ENCODE assay signal across 13 cellular contexts in the genomic region with DNA sequence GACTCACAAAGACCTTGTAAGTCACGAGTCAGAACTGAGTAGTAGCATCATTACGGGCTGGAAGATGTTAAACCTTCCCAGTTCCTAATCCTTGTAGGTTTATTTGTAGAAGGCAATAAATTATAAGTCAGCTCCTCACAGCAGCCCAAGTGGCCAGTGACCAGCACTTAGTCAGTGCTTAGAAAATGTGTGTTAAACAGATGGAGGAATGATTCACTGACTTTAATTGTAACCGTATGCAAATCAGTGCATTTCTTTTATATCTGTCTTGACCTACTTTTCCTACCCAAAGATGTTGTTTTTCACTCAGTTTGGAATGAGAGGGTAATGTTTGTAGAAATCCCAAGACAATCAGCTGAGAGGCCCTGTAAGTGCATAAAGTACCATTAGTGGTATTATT. TPM values are rescaled to one million over a fixed set of nuclear protein-coding genes. Genes with fewer than 3 reads are reported as not detected.
DNase-seq lines count a peak whose midpoint lies in the region; ATAC-seq and TF ChIP-seq lines count a peak whose summit lies in the region.
"Had no signal": no experiment of that assay in that cellular context is flagged by ENCODE, and none has a peak within 500 bp of the region (broad histone marks: within the 10 kb centered on the region; RNA-seq: fewer than 3 reads in every experiment).

No MANE protein-coding gene starts in this region.

- H2BK20ac ChIP-seq in IMR-90 (ENCODE audit: low read depth, low read length) = peak overlapping the region; percentile 73

- peak overlapping the region; percentile 33 for H3K4me2 ChIP-seq in IMR-90 (ENCODE audit: low read depth, low read length)
- H3K4me2 ChIP-seq: BLaER1 had no signal

- no CpG with 5 or more reads among the region's 3 CpGs for WGBS in IMR-90 (ENCODE audit: extremely low coverage in 2 of 2, insufficient read length in 1 of 2), 2 experiments

- H2BK120ac ChIP-seq in IMR-90 (ENCODE audit: low read depth, low read length) = peak overlapping the region; percentile 86; the same call in 1 of the 2 replicates

- peaks cover 54% of the 10 kb centered on the region for H3K9me1 ChIP-seq in IMR-90 (ENCODE audit: insufficient read depth, low read length)

- intact Hi-C loops in IMR-90 (cut with micrococcal nuclease) = no loop called here
- intact Hi-C loops in mucosa of descending colon (cut with DNase I, micrococcal nuclease) = no loop called here

- in situ Hi-C loops in IMR-90 (cut with MboI; ENCODE audit: low sequenced_read_pairs) (no loop called here), KBM-7 (cut with MboI; ENCODE audit: low pct_unique_long_range_greater_than_20kb, low sequenced_read_pairs) (no loop called here)

- H2AFZ ChIP-seq in ACC112 (ENCODE audit: low read length, unreplicated experiment) (no peak overlapping the region), IMR-90 (replicated peaks; ENCODE audit: low read length, poor library complexity) (no peak overlapping the region)

- H2BK5ac ChIP-seq in IMR-90 (ENCODE audit: low read depth, low read length, poor library complexity, severe bottlenecking) = peak overlapping the region; percentile 82

- H3K27ac ChIP-seq in ACC112 (ENCODE audit: low read depth, low read length) (peak overlapping the region; percentile 74), IMR-90 (ENCODE audit: insufficient read depth, low read length) (peak overlapping the region; percentile 90; the same call in 1 of the 2 replicates)
- H3K27ac ChIP-seq: BLaER1 had no signal

- TF ChIP-seq CTCF in IMR-90 (conservative IDR thresholded peaks at IDR 0.05; ENCODE audit: low read depth, low read length) (no peak), mucosa of descending colon (IDR thresholded peaks at IDR 0.05) (no peak)

- H3K18ac ChIP-seq in IMR-90 (ENCODE audit: low read depth, low read length) = peak overlapping the region; percentile 88; the same call in 1 of the 2 replicates

- CTCF ChIA-PET in IMR-90 (lab: Yijun Ruan, JAX) = interaction anchor here (0.6 to 0.8 kb wide), 2 partner anchors 30 to 596 kb away, joined by 3 read pairs; no protein-coding TSS in a partner anchor

- no peak overlapping the region; the same call in 1 of the 2 replicates for H3K23ac ChIP-seq in IMR-90 (ENCODE audit: low read depth, low read length)

- H3K9me3 ChIP-seq in IMR-90 (ENCODE audit: control insufficient read depth, insufficient read depth, low read length) (no peaks in the 10 kb centered on the region), mucosa of descending colon (no peaks in the 10 kb centered on the region)
- H3K9me3 ChIP-seq: BLaER1 had no signal

- H2BK15ac ChIP-seq in IMR-90 (ENCODE audit: low read depth, low read length) = peak overlapping the region; percentile 69; the same call in 1 of the 3 replicates

- DNase-seq in IMR-90 (peak; percentile 98), dermis blood vessel endothelial cell (peak; percentile 42), mucosa of descending colon (no peak), glomerular visceral epithelial cell (ENCODE audit: extremely low spot score) (no peak), KBM-7 (no peak)
- DNase-seq: activated CD4-positive, alpha-beta T cell treated with anti-CD3 and anti-CD28 coated beads, Interleukin-2, amount 50 U/mL, for 48 hours; NCI-H2081 treated with DMSO at 0.1 percent for 48 hours; SIG-M5 had no signal

- H3K4me1 ChIP-seq in ACC112 (ENCODE audit: control insufficient read depth, insufficient read depth, low read length, unreplicated experiment) (peaks cover 87% of the 10 kb centered on the region), IMR-90 (ENCODE audit: control insufficient read depth, insufficient read depth, low read length) (peaks cover 45% of the 10 kb centered on the region), mucosa of descending colon (ENCODE audit: low read depth) (no peaks in the 10 kb centered on the region)
- H3K4me1 ChIP-seq: BLaER1 had no signal

- H3K4me3 ChIP-seq in ACC112 (ENCODE audit: low read depth, low read length) = no peak overlapping the region
- no peak overlapping the region for H3K4me3 ChIP-seq in IMR-90 (ENCODE audit: insufficient read depth, low read depth, low read length)
- H3K4me3 ChIP-seq in mucosa of descending colon = no peak overlapping the region
- H3K4me3 ChIP-seq: BLaER1, heart left ventricle had no signal

- dilution Hi-C loops in IMR-90 (cut with HindIII; ENCODE audit: low sequenced_read_pairs, unreplicated experiment) = no loop called here

- H2AK5ac ChIP-seq in IMR-90 (ENCODE audit: low read depth, low read length) = no peak overlapping the region

- 0 out of 2 replicates have a peak, but pooled peaks have one; percentile 3 for TF ChIP-seq RAD21 in IMR-90 (IDR thresholded peaks at IDR 0.05; ENCODE audit: low read length)

- peaks cover 22% of the 10 kb centered on the region; the same call in 1 of the 2 replicates for H4K20me1 ChIP-seq in IMR-90 (ENCODE audit: insufficient read depth, low read length)
- H4K20me1 ChIP-seq: BLaER1 had no signal

- POLR2A ChIA-PET in IMR-90 (lab: Charles Lee; ENCODE audit: unreplicated experiment) = no interaction called here

- H3K4ac ChIP-seq in IMR-90 (ENCODE audit: low read depth, low read length) = peak overlapping the region; percentile 83; the same call in 1 of the 2 replicates

- peak overlapping the region in 1 of 2 experiments; percentile 85; a peak in 1 of 4 replicates for H4K8ac ChIP-seq in IMR-90 (ENCODE audit: low read depth in 2 of 2, low read length in 2 of 2)

- ATAC-seq in IMR-90 (ENCODE audit: low read depth) (peak; percentile 77), mucosa of descending colon (peak; percentile 36), HG02623 (IDR thresholded peaks at IDR 0.05; ENCODE audit: unreplicated experiment) (no peak), GM21619 (IDR thresholded peaks at IDR 0.05; ENCODE audit: unreplicated experiment) (no peak)

- H3K27me3 ChIP-seq in ACC112 (ENCODE audit: insufficient read depth, low read length) (no peaks in the 10 kb centered on the region), IMR-90 (ENCODE audit: control insufficient read depth, insufficient read depth, low read length) (no peaks in the 10 kb centered on the region)
- H3K27me3 ChIP-seq: BLaER1, heart left ventricle had no signal

- H4K5ac ChIP-seq in IMR-90 (ENCODE audit: low read depth, low read length) = peak overlapping the region; percentile 91; the same call in 1 of the 2 replicates

- H3K79me1 ChIP-seq in IMR-90 (ENCODE audit: low read depth in 1 of 2, low read length in 2 of 2) = peaks cover 60 to 87% of the 10 kb centered on the region in 2 experiments

- H3K36me3 ChIP-seq in ACC112 (ENCODE audit: insufficient read depth, low read length) (peaks cover 5% of the 10 kb centered on the region; the same call in 1 of the 2 replicates), IMR-90 (ENCODE audit: control insufficient read depth, insufficient read depth, low read length) (no peaks in the 10 kb centered on the region), mucosa of descending colon (ENCODE audit: low read depth) (no peaks in the 10 kb centered on the region)
- H3K36me3 ChIP-seq: BLaER1, heart left ventricle had no signal

- H3K56ac ChIP-seq in IMR-90 (ENCODE audit: extremely low read depth, insufficient read depth, low read length) = peak overlapping the region; percentile 38; the same call in 1 of the 2 replicates

- TF ChIP-seq POLR2A in IMR-90 (IDR thresholded peaks at IDR 0.05; ENCODE audit: low read depth, low read length) = no peak

- 0 out of 2 replicates have a peak overlapping the region, but pooled peaks have one; percentile 87 for H4K91ac ChIP-seq in IMR-90 (ENCODE audit: insufficient read depth, low read depth, low read length)

- no peak overlapping the region for H2AK9ac ChIP-seq in IMR-90 (replicated peaks; ENCODE audit: low read depth, low read length, poor library complexity)

- no peak overlapping the region for H3K14ac ChIP-seq in IMR-90 (replicated peaks; ENCODE audit: low read depth, low read length)

- no TSS peak for BruUV-seq in IMR-90 (replicated peaks; lab: Mats Ljungman, UMichigan)

- no peak overlapping the region for H3K9ac ChIP-seq in IMR-90 (ENCODE audit: low read depth, low read length)
- H3K9ac ChIP-seq: BLaER1 had no signal

- peaks cover 84% of the 10 kb centered on the region for H3K79me2 ChIP-seq in ACC112 (ENCODE audit: control insufficient read depth, insufficient read depth, low read length, unreplicated experiment)

TF ChIP-seq in IMR-90, 13 proteins besides CTCF, POLR2A, EP300 and RAD21 (continues in another document):
- no peak for TF ChIP-seq CHD1 (IDR thresholded peaks at IDR 0.05; ENCODE audit: low read depth, low read length)
- peak; percentile 80 for TF ChIP-seq FOS (IDR thresholded peaks at IDR 0.05; ENCODE audit: low read depth, low read length)
- TF ChIP-seq RFX5 (IDR thresholded peaks at IDR 0.05; ENCODE audit: low read depth, low read length) = no peak
- no peak for TF ChIP-seq RCOR1 (IDR thresholded peaks at IDR 0.05; ENCODE audit: insufficient replicate concordance, low read length)
- no peak for TF ChIP-seq MXI1 (IDR thresholded peaks at IDR 0.05; ENCODE audit: borderline replicate concordance, low read depth, low read length)
- no peak for TF ChIP-seq NFE2L2 (IDR thresholded peaks at IDR 0.05; ENCODE audit: low read depth, low read length)
- TF ChIP-seq CEBPB (IDR thresholded peaks at IDR 0.05; ENCODE audit: low read depth, low read length) = no peak
- no peak for TF ChIP-seq MAZ (IDR thresholded peaks at IDR 0.05; ENCODE audit: borderline replicate concordance, low read depth, low read length)
- TF ChIP-seq, protein P1, sequence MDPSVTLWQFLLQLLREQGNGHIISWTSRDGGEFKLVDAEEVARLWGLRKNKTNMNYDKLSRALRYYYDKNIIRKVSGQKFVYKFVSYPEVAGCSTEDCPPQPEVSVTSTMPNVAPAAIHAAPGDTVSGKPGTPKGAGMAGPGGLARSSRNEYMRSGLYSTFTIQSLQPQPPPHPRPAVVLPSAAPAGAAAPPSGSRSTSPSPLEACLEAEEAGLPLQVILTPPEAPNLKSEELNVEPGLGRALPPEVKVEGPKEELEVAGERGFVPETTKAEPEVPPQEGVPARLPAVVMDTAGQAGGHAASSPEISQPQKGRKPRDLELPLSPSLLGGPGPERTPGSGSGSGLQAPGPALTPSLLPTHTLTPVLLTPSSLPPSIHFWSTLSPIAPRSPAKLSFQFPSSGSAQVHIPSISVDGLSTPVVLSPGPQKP (IDR thresholded peaks at IDR 0.05; ENCODE audit: borderline replicate concordance, low read depth, low read length) = no peak
- peak; percentile 89 for TF ChIP-seq BHLHE40 (IDR thresholded peaks at IDR 0.05; ENCODE audit: low read depth, low read length)

RNA-seq across cellular contexts. Expression of gene MAP1B, which starts 49.6 kb away (rescaled TPM):
- total RNA-seq in IMR-90 (2012; rRNA removed) = 183 and 212 TPM in 2 replicates
- 38.8 and 41.1 TPM in 2 replicates for polyA plus RNA-seq in IMR-90 (2012; rRNA removed)
- 19.2 and 29.1 TPM in 2 replicates for polyA plus RNA-seq in IMR-90 (2012; cell fraction: cytosol; rRNA removed)
- polyA plus RNA-seq in IMR-90 (2012; cell fraction: nucleus; rRNA removed; ENCODE audit: low replicate concordance) = 33.2 and 44.8 TPM in 2 replicates
- 134 and 182 TPM in 2 replicates for total RNA-seq in dermis blood vessel endothelial cell
- 10 to 100 TPM in 2 of 3 donors, 1 to 10 TPM in 1; 6.5 to 72.3 (median 20.9) TPM for total RNA-seq in mucosa of descending colon

Comparison
In these comparisons a context has a peak if more than half of its experiments do, and no peak if none do; other contexts are left out.
1. ATAC-seq: peak in IMR-90 (single experiment) and mucosa of descending colon (single experiment); none in HG02623 (single experiment) and GM21619 (single experiment).
2. DNase-seq: peak in IMR-90 (single experiment) and dermis blood vessel endothelial cell (single experiment); none in mucosa of descending colon (0 of 3), glomerular visceral epithelial cell (single experiment) and KBM-7 (single experiment).